Comparison of ENCODE assay signal across 13 cellular contexts in the genomic region with DNA sequence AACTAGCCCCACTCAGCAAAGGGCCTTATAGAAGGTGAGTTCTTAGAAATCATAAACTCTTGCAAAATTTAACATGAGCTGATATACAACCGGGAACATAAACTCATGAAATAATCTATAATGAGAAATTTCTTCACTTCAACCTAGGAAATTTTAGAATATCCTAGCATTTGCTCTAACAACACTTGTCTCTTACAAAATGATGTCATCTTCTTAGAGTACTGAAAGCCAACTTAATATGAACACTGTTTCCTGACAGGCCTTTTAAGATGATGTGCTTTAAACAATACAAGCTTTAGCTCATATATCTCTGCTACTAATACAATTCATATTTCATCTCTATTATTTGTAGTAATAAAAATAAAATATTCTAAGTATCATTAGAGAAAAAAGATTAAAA. TPM values are rescaled to one million over a fixed set of nuclear protein-coding genes. Genes with fewer than 3 reads are reported as not detected.
A peak's percentile ranks its signal among the peaks of the same experiment; 100 is the strongest.
DNase-seq lines count a peak whose midpoint lies in the region; ATAC-seq and TF ChIP-seq lines count a peak whose summit lies in the region.
"Had no signal": no experiment of that assay in that cellular context is flagged by ENCODE, and none has a peak within 500 bp of the region (broad histone marks: within the 10 kb centered on the region; RNA-seq: fewer than 3 reads in every experiment).

No MANE protein-coding gene starts in this region.

- TF ChIP-seq CTCF in right atrium auricular region (IDR thresholded peaks at IDR 0.05) (no peak), neural cell (IDR thresholded peaks at IDR 0.05; ENCODE audit: poor library complexity, severe bottlenecking) (no peak), upper lobe of right lung (IDR thresholded peaks at IDR 0.05) (no peak)

- H2AFZ ChIP-seq in neural cell (ENCODE audit: low read depth, low read length) = peak overlapping the region; percentile 70

- no peak overlapping the region for H3K4me3 Mint-ChIP-seq in activated CD4-positive, alpha-beta memory T cell treated with anti-CD3 and anti-CD28 coated beads for 36 hours

- H3K9ac ChIP-seq in neural cell (ENCODE audit: low read length) = peak overlapping the region; percentile 82

- DNase-seq in right atrium auricular region (ENCODE audit: low spot score) = no peak
- DNase-seq in cardiac septum (ENCODE audit: low spot score) = no peak
- DNase-seq in effector memory CD4-positive, alpha-beta T cell = no peak
- no peak for DNase-seq in upper lobe of right lung
- DNase-seq in glomerular visceral epithelial cell (ENCODE audit: extremely low spot score) = no peak
- no peak for DNase-seq in NCI-H2196 (lab: John Stamatoyannopoulos, UW; ENCODE audit: unreplicated experiment)
- DNase-seq in activated CD4-positive, alpha-beta memory T cell treated with anti-CD3 and anti-CD28 coated beads for 36 hours = no peak
- DNase-seq: activated B cell treated with CpG ODN at 0.5 μM for 24 hours; central memory CD4-positive, alpha-beta T cell; NCI-H345; retina had no signal

- H3K36me3 Mint-ChIP-seq in activated CD4-positive, alpha-beta memory T cell treated with anti-CD3 and anti-CD28 coated beads for 36 hours = no peaks in the 10 kb centered on the region

- peaks cover 4% of the 10 kb centered on the region for H3K9me3 Mint-ChIP-seq in activated CD4-positive, alpha-beta memory T cell treated with anti-CD3 and anti-CD28 coated beads for 36 hours
- H3K9me3 Mint-ChIP-seq: activated B cell treated with CpG ODN at 0.5 μM for 24 hours; activated T-helper 1 cell treated with anti-CD3 and anti-CD28 coated beads, Interleukin-12 subunit alpha, Interleukin-12 subunit beta, Interleukin-2, Interleukin-4 antibody, amounts not matched to agents 30 ng/mL and 10 ng/mL and 1 ng/mL, durations not matched to agents 14 hours and 24 hours and 36 hours had no signal

- peak overlapping the region; percentile 62 for H3K4me2 ChIP-seq in neural cell (ENCODE audit: low read length)

- POLR2A ChIA-PET in activated CD4-positive, alpha-beta memory T cell treated with anti-CD3 and anti-CD28 coated beads for 36 hours (lab: Charles Lee) = no interaction called here

- peaks cover 0 to 18% of the 10 kb centered on the region in 2 donors for H3K4me1 ChIP-seq in right atrium auricular region
- H3K4me1 ChIP-seq in effector memory CD4-positive, alpha-beta T cell (ENCODE audit: control insufficient read depth, insufficient read depth, low read length, poor library complexity, severe bottlenecking) = peaks cover 6% of the 10 kb centered on the region
- no peaks in the 10 kb centered on the region for H3K4me1 ChIP-seq in upper lobe of right lung

- no peak overlapping the region for H3K27ac Mint-ChIP-seq in activated CD4-positive, alpha-beta memory T cell treated with anti-CD3 and anti-CD28 coated beads for 36 hours

- H3K9me3 ChIP-seq in right atrium auricular region = peaks cover 0 to 11% of the 10 kb centered on the region in 2 donors
- no peaks in the 10 kb centered on the region for H3K9me3 ChIP-seq in effector memory CD4-positive, alpha-beta T cell (ENCODE audit: control insufficient read depth, low read length)
- no peaks in the 10 kb centered on the region for H3K9me3 ChIP-seq in neural cell (ENCODE audit: low read length)
- H3K9me3 ChIP-seq in upper lobe of right lung = no peaks in the 10 kb centered on the region

- no peak for TF ChIP-seq RAD21 in neural cell (conservative IDR thresholded peaks at IDR 0.05)

- no peaks in the 10 kb centered on the region for H3F3A ChIP-seq in neural cell (ENCODE audit: insufficient read depth, low read length, poor library complexity, severe bottlenecking)

- CTCF ChIA-PET in activated CD4-positive, alpha-beta memory T cell treated with anti-CD3 and anti-CD28 coated beads for 36 hours (lab: Charles Lee) = no interaction called here

- no peaks in the 10 kb centered on the region for H3K9me2 ChIP-seq in neural cell (ENCODE audit: insufficient read depth, low read length)

- H3K4me1 Mint-ChIP-seq in activated CD4-positive, alpha-beta memory T cell treated with anti-CD3 and anti-CD28 coated beads for 36 hours (ENCODE audit: low read depth) = peaks cover 13% of the 10 kb centered on the region

- ATAC-seq in upper lobe of right lung = no peak

- intact Hi-C loops in cardiac septum (cut with DNase I) (loop anchor here (5.0 kb wide), 3 partner anchors 191 to 541 kb away; no protein-coding TSS in a partner anchor), upper lobe of right lung (cut with DNase I) (no loop called here)
- intact Hi-C loops in activated CD4-positive, alpha-beta memory T cell treated with anti-CD3 and anti-CD28 coated beads for 36 hours (cut with micrococcal nuclease) = loop anchor here (5.0 kb wide), 1 partner anchor 1336 kb away; no protein-coding TSS in a partner anchor

- no peaks in the 10 kb centered on the region for H3K27me3 ChIP-seq in right atrium auricular region
- H3K27me3 ChIP-seq in effector memory CD4-positive, alpha-beta T cell (replicated peaks; ENCODE audit: control insufficient read depth, insufficient read depth, low read length, poor library complexity, severe bottlenecking) = no peaks in the 10 kb centered on the region
- H3K27me3 ChIP-seq in neural cell (ENCODE audit: insufficient read depth, low read depth, low read length) = no peaks in the 10 kb centered on the region
- H3K27me3 ChIP-seq in upper lobe of right lung = no peaks in the 10 kb centered on the region

- H3K4me3 ChIP-seq in right atrium auricular region (no peak overlapping the region), neural cell (ENCODE audit: low read length) (peak overlapping the region; percentile 83), upper lobe of right lung (no peak overlapping the region)
- H3K4me3 ChIP-seq in effector memory CD4-positive, alpha-beta T cell (ENCODE audit: insufficient read depth, low read depth, low read length, poor library complexity, severe bottlenecking) = no peak overlapping the region

- H3K27ac ChIP-seq in right atrium auricular region (peak overlapping the region; percentile 96 to 97), neural cell (ENCODE audit: low read length) (peak overlapping the region; percentile 82), upper lobe of right lung (peak overlapping the region; percentile 88)
- H3K27ac ChIP-seq in effector memory CD4-positive, alpha-beta T cell (ENCODE audit: insufficient read depth, low read length, poor library complexity, severe bottlenecking) = peak overlapping the region; percentile 63

- H3K27me3 Mint-ChIP-seq in activated CD4-positive, alpha-beta memory T cell treated with anti-CD3 and anti-CD28 coated beads for 36 hours = peaks cover 2% of the 10 kb centered on the region
- H3K27me3 Mint-ChIP-seq: activated B cell treated with CpG ODN at 0.5 μM for 24 hours had no signal

- no peaks in the 10 kb centered on the region for H4K20me1 ChIP-seq in neural cell (ENCODE audit: insufficient read depth)

- TF ChIP-seq EP300 in neural cell (conservative IDR thresholded peaks at IDR 0.05; ENCODE audit: poor library complexity, severe bottlenecking) = no peak

- no peaks in the 10 kb centered on the region for H3K36me3 ChIP-seq in right atrium auricular region
- no peaks in the 10 kb centered on the region for H3K36me3 ChIP-seq in effector memory CD4-positive, alpha-beta T cell (ENCODE audit: control insufficient read depth, insufficient read depth, low read length)
- H3K36me3 ChIP-seq in neural cell (ENCODE audit: insufficient read depth, low read length) = no peaks in the 10 kb centered on the region
- no peaks in the 10 kb centered on the region for H3K36me3 ChIP-seq in upper lobe of right lung

- H3K79me2 ChIP-seq in neural cell (replicated peaks; ENCODE audit: insufficient read depth, low read length) = no peaks in the 10 kb centered on the region

TF ChIP-seq in neural cell, 6 proteins besides CTCF, POLR2A, EP300 and RAD21:
- TF ChIP-seq MXI1 (conservative IDR thresholded peaks at IDR 0.05; ENCODE audit: poor library complexity, severe bottlenecking) = no peak
- no peak for TF ChIP-seq REST (IDR thresholded peaks at IDR 0.05; ENCODE audit: borderline replicate concordance)
- no peak for TF ChIP-seq EZH2 (IDR thresholded peaks at IDR 0.05; ENCODE audit: borderline replicate concordance, insufficient read depth, low read length, poor library complexity, severe bottlenecking)
- TF ChIP-seq POLR2AphosphoS5 (IDR thresholded peaks at IDR 0.05) = no peak
- TF ChIP-seq SMC3 (conservative IDR thresholded peaks at IDR 0.05; ENCODE audit: poor library complexity) = no peak
- no peak for TF ChIP-seq TAF1 (IDR thresholded peaks at IDR 0.05; ENCODE audit: low read depth)

RNA-seq across cellular contexts. Expression of gene PACRG, which starts 0.9 kb away (rescaled TPM):
- 10 to 100 TPM in 1 of 2 donors, 1 to 10 TPM in 1; 2.8 to 21.3 TPM for total RNA-seq in right atrium auricular region
- 14.1 TPM for total RNA-seq in cardiac septum
- polyA plus RNA-seq in neural cell = 6.9 and 16.6 TPM in 2 replicates
- 8.8 and 13.9 TPM in 2 replicates for polyA minus RNA-seq in neural cell
- 1.5 TPM for total RNA-seq in upper lobe of right lung
- total RNA-seq in activated CD4-positive, alpha-beta memory T cell treated with anti-CD3 and anti-CD28 coated beads for 36 hours = not detected
- total RNA-seq: activated B cell treated with CpG ODN at 0.5 μM for 24 hours had no signal

RNA-seq across cellular contexts. Expression of gene PRKN, which starts 1.1 kb away (rescaled TPM):
- 10 to 100 TPM; 15.7 to 19.3 TPM for total RNA-seq in right atrium auricular region
- 23.2 TPM for total RNA-seq in cardiac septum
- polyA plus RNA-seq in neural cell = 1.2 and 3.4 TPM in 2 replicates
- polyA minus RNA-seq in neural cell = 6.3 and 8.7 TPM in 2 replicates
- total RNA-seq in upper lobe of right lung = 2.7 TPM
- total RNA-seq in activated CD4-positive, alpha-beta memory T cell treated with anti-CD3 and anti-CD28 coated beads for 36 hours = under 1 TPM; 0.82 to 1.00 TPM
- total RNA-seq: activated T-helper 1 cell treated with anti-CD3 and anti-CD28 coated beads, Interleukin-12 subunit alpha, Interleukin-12 subunit beta, Interleukin-2, Interleukin-4 antibody, amounts not matched to agents 30 ng/mL and 10 ng/mL and 1 ng/mL, durations not matched to agents 14 hours and 24 hours and 36 hours had no signal
